ENCODE assay signal across 9 cellular contexts in genomic region chr6:85419046-85419759, GRCh38.
A peak's percentile ranks its signal among the peaks of the same experiment; 100 is the strongest.
DNase-seq lines count a peak whose midpoint lies in the region; ATAC-seq, FAIRE-seq and TF ChIP-seq lines count a peak whose summit lies in the region.
"Had no signal": no experiment of that assay in that cellular context is flagged by ENCODE, and none has a peak within 500 bp of the region (broad histone marks: within the 10 kb centered on the region; RNA-seq: fewer than 3 reads in every experiment).

No MANE protein-coding gene starts in this region.

- no peak overlapping the region for H3K4me3 ChIP-seq in AG10803 (ENCODE audit: low read length)

- no peak for FAIRE-seq in RCC 7860 (lab: Jason Lieb, UNC)

- ATAC-seq in GM19438 (IDR thresholded peaks at IDR 0.05; ENCODE audit: low read depth, unreplicated experiment) (peak; percentile 73), HG03175 (IDR thresholded peaks at IDR 0.05; ENCODE audit: unreplicated experiment) (peak; percentile 53), HG03139 (IDR thresholded peaks at IDR 0.05; ENCODE audit: unreplicated experiment) (no peak)

- no peak for TF ChIP-seq CTCF in AG10803 (conservative IDR thresholded peaks at IDR 0.05; ENCODE audit: low read length)

- DNase-seq in AG10803 (ENCODE audit: low read depth) (peak; percentile 64), fibroblast of gingiva (ENCODE audit: low read depth) (peak; percentile 28), RCC 7860 (ENCODE audit: low spot score) (no peak), DMS 273 (lab: John Stamatoyannopoulos, UW; ENCODE audit: unreplicated experiment) (no peak)
- DNase-seq in effector CD4-positive, alpha-beta T cell: no peak
- DNase-seq: NCI-H1436 had no signal

Comparison
In these comparisons a context has a peak if more than half of its experiments do, and no peak if none do; other contexts are left out.
1. DNase-seq: peak in AG10803 (single experiment) and fibroblast of gingiva (single experiment); none in RCC 7860 (single experiment), effector CD4-positive, alpha-beta T cell (single experiment) and DMS 273 (single experiment).